In the genomic region with DNA sequence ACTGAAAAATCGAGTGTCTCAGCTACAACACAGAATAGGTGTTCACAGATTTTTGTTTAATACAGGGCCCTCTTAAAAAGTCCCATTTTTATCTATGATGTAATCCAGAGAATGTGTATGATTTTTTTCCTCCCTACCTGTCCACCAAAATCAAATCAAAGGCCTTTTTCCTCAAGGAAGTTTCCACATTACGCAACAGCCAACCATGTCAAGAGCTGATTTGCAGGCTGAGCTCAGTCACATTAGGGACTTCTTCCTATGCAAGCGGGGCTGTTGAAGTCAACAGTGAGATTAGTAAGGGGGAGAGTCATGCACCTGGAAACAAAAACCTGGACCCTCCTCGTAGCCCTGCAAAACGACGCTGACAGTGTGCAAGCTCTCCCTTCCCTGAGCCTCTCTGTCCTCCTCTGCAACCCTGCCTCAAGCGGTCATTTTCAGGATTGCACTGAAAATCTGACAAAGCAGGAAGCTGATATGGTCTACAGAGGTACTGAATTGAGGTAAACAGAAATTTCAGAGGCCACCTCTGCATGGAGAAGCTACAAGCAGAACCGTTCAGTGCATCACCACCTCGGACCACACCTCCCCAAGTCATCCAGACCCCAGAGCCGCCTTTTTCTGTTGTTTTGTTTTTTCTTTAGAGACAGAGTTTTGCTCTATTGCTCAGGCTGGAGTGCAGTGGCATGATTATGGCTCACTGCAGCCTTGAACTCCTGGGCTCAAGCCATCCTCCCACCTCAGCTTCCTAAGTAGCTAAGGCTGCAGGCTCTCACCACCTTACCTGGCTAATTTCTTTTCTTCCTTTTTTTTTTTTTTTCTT, we compare ENCODE assay signal across 9 cellular contexts. TPM values are rescaled to one million over a fixed set of nuclear protein-coding genes. Genes with fewer than 3 reads are reported as not detected.
DNase-seq lines count a peak whose midpoint lies in the region; ATAC-seq, FAIRE-seq and TF ChIP-seq lines count a peak whose summit lies in the region.
"Had no signal": no experiment of that assay in that cellular context is flagged by ENCODE, and none has a peak within 500 bp of the region (broad histone marks: within the 10 kb centered on the region; RNA-seq: fewer than 3 reads in every experiment).

No MANE protein-coding gene starts in this region.

- H3K4me3 ChIP-seq in sigmoid colon, result no peak overlapping the region

- no peak for FAIRE-seq in HTR-8/SVneo (lab: Jason Lieb, UNC)

- H3K36me3 ChIP-seq in sigmoid colon, result no peaks in the 10 kb centered on the region

- intact Hi-C loops in sigmoid colon (cut with DNase I), result no loop called here

- no peaks in the 10 kb centered on the region for H3K9me3 ChIP-seq in sigmoid colon

- H3K27me3 ChIP-seq in sigmoid colon, result peaks cover 0 to 7% (median 0%) of the 10 kb centered on the region in 3 donors

- TF ChIP-seq POLR2A in sigmoid colon (IDR thresholded peaks at IDR 0.05), result no peak

- 15 to 18% methylated on average over 10 of the region's 10 CpGs for WGBS in sigmoid colon, 2 donors

- DNase-seq in G401 (ENCODE audit: low spot score) (peak; percentile 75), HTR-8/SVneo (ENCODE audit: insufficient read length, low spot score) (peak; percentile 42), RPMI7951 (ENCODE audit: low read depth) (peak; percentile 26), glomerular visceral epithelial cell (ENCODE audit: extremely low spot score) (peak; percentile 18), sigmoid colon (no peak), cerebellar nuclear complex (lab: John Stamatoyannopoulos, UW) (no peak)
- peak; percentile 19 for DNase-seq in activated T-helper 9 cell treated with anti-CD3 and anti-CD28 coated beads, Interleukin-2, amount 50 U/mL, for 16 hours (ENCODE audit: low read depth)

- in situ Hi-C loops in G401 (cut with HindIII; ENCODE audit: low sequenced_read_pairs), result no loop called here

- no peak overlapping the region for H3K27ac ChIP-seq in sigmoid colon
- H3K27ac ChIP-seq: epithelial cell of prostate had no signal

- ATAC-seq in GM21529 (IDR thresholded peaks at IDR 0.05; ENCODE audit: unreplicated experiment), result peak; percentile 99

- peak in 3 of 4 experiments; percentile 32 to 66 (median 37) for TF ChIP-seq CTCF in sigmoid colon (IDR thresholded peaks at IDR 0.05)

- H3K4me1 ChIP-seq in sigmoid colon, result no peaks in the 10 kb centered on the region

- no peak for TF ChIP-seq EP300 in sigmoid colon (IDR thresholded peaks at IDR 0.05)

RNA-seq across cellular contexts. Expression of a gene that starts 13.7 kb away (rescaled TPM):
- 107 and 206 TPM in 2 replicates for total RNA-seq in G401 (2014; rRNA removed; shearing (Covaris generic))
- 103 and 112 TPM in 2 replicates for total RNA-seq in RPMI7951 (2014; rRNA removed; shearing (Covaris generic))
- 10 to 100 TPM; 18.1 to 24.0 (median 22.8) TPM for total RNA-seq in sigmoid colon
- 10 to 100 TPM; 21.0 to 68.0 (median 26.4) TPM for polyA plus RNA-seq in sigmoid colon

RNA-seq across cellular contexts. Expression of a gene that starts 20.6 kb away (rescaled TPM):
- not detected in 2 replicates for total RNA-seq in G401 (2014; rRNA removed; shearing (Covaris generic))
- not detected in 2 replicates for total RNA-seq in RPMI7951 (2014; rRNA removed; shearing (Covaris generic))
- total RNA-seq in sigmoid colon, result not detected
- polyA plus RNA-seq in sigmoid colon, result under 1 TPM in 1 of 3 donors, not detected in 2; 0.06 TPM

Comparison
In these comparisons a context has a peak if more than half of its experiments do, and no peak if none do; other contexts are left out.
1. DNase-seq: peak in G401 (single experiment), HTR-8/SVneo (single experiment), RPMI7951 (single experiment), activated T-helper 9 cell treated with anti-CD3 and anti-CD28 coated beads, Interleukin-2, amount 50 U/mL, for 16 hours (single experiment) and glomerular visceral epithelial cell (single experiment); none in sigmoid colon (single experiment) and cerebellar nuclear complex (0 of 2).